ENCODE assay signal across 12 cellular contexts in genomic region chr17:81403671-81404534, GRCh38. TPM values are rescaled to one million over a fixed set of nuclear protein-coding genes. Genes with fewer than 3 reads are reported as not detected.
A peak's percentile ranks its signal among the peaks of the same experiment; 100 is the strongest.
DNase-seq lines count a peak whose midpoint lies in the region; ATAC-seq and TF ChIP-seq lines count a peak whose summit lies in the region.
"Had no signal": no experiment of that assay in that cellular context is flagged by ENCODE, and none has a peak within 500 bp of the region (broad histone marks: within the 10 kb centered on the region; RNA-seq: fewer than 3 reads in every experiment).

No MANE protein-coding gene starts in this region.

- H3K9me3 Mint-ChIP-seq in effector memory CD8-positive, alpha-beta T cell: no peaks in the 10 kb centered on the region

- peak overlapping the region; percentile 94 for H3K9ac ChIP-seq in mesenchymal stem cell (ENCODE audit: low read length)

- H3K4me3 ChIP-seq in choroid plexus epithelial cell (ENCODE audit: low read depth, low read length): peak overlapping the region; percentile 44
- peak overlapping the region in 1 of 2 experiments; percentile 72 for H3K4me3 ChIP-seq in mesenchymal stem cell (ENCODE audit: insufficient read depth in 1 of 2, low read depth in 1 of 2, low read length in 2 of 2)
- H3K4me3 ChIP-seq in thyroid gland (replicated peaks in 1 of 3): no peak overlapping the region
- H3K4me3 ChIP-seq: PC-9 had no signal

- no peak overlapping the region for H2BK5ac ChIP-seq in mesenchymal stem cell (ENCODE audit: low read depth, low read length, poor library complexity, severe bottlenecking)

- 83% methylated on average over 32 of the region's 39 CpGs for WGBS in mesenchymal stem cell
- WGBS in thyroid gland, 2 donors: 68 to 70% methylated on average over 39 of the region's 39 CpGs

- peak overlapping the region; percentile 15 to 81 for H3K4ac ChIP-seq in mesenchymal stem cell (ENCODE audit: low read depth in 1 of 2, low read length in 2 of 2)

- H3K36me3 ChIP-seq in mesenchymal stem cell (ENCODE audit: control insufficient read depth in 1 of 2, insufficient read depth in 2 of 2, low read depth in 1 of 2, low read length in 2 of 2): peaks cover 0 to 12% of the 10 kb centered on the region in 2 experiments
- no peaks in the 10 kb centered on the region for H3K36me3 ChIP-seq in thyroid gland

- H2AFZ ChIP-seq in mesenchymal stem cell (ENCODE audit: low read depth, low read length): no peak overlapping the region
- H2AFZ ChIP-seq: PC-9 had no signal

- no peak overlapping the region for H3K27ac Mint-ChIP-seq in effector memory CD8-positive, alpha-beta T cell

- no peak overlapping the region for H2BK15ac ChIP-seq in mesenchymal stem cell (ENCODE audit: low read depth, poor library complexity, severe bottlenecking)

- intact Hi-C loops in thyroid gland (cut with DNase I): no loop called here

- peaks cover 11% of the 10 kb centered on the region for H3K36me3 Mint-ChIP-seq in effector memory CD8-positive, alpha-beta T cell (ENCODE audit: insufficient read depth)

- no peak overlapping the region for H2BK120ac ChIP-seq in mesenchymal stem cell (ENCODE audit: low read depth, low read length)

- peaks cover 86 to 96% of the 10 kb centered on the region in 2 donors for H3K27me3 Mint-ChIP-seq in effector memory CD8-positive, alpha-beta T cell

- no peak overlapping the region for H3K14ac ChIP-seq in mesenchymal stem cell (ENCODE audit: low read length in 2 of 2)

- H3K4me1 ChIP-seq in mesenchymal stem cell (ENCODE audit: control insufficient read depth, insufficient read depth, low read depth, low read length) (peaks cover 66% of the 10 kb centered on the region), thyroid gland (peaks cover 52 to 67% of the 10 kb centered on the region in 2 donors)

- H3K18ac ChIP-seq in mesenchymal stem cell (ENCODE audit: low read depth in 1 of 2, low read length in 2 of 2): peak overlapping the region; percentile 58 to 79

- H4K91ac ChIP-seq in mesenchymal stem cell (ENCODE audit: low read length): peak overlapping the region; percentile 65

- peak overlapping the region; percentile 83 for H4K8ac ChIP-seq in mesenchymal stem cell (ENCODE audit: low read length)

- DNase-seq in NCI-H1048 (lab: John Stamatoyannopoulos, UW): peak; percentile 37
- peak; percentile 26 for DNase-seq in choroid plexus epithelial cell (ENCODE audit: low read depth)
- peak; percentile 51 for DNase-seq in mesenchymal stem cell
- DNase-seq in thyroid gland: no peak
- DNase-seq in activated CD4-positive, alpha-beta T cell treated with anti-CD3 and anti-CD28 coated beads, Interleukin-2, amount 50 U/mL, for 48 hours: no peak
- DNase-seq in effector memory CD8-positive, alpha-beta T cell: no peak
- DNase-seq in NCI-H1930 (lab: John Stamatoyannopoulos, UW): no peak
- DNase-seq: activated CD4-positive, alpha-beta T cell treated with anti-CD3 and anti-CD28 coated beads for 48 hours; GDM1; NCI-H1105 treated with DMSO at 0.1 percent for 48 hours; occipital lobe; PC-9 had no signal

- H2BK12ac ChIP-seq in mesenchymal stem cell (ENCODE audit: low read length in 2 of 2): peak overlapping the region; percentile 79 to 82

- TF ChIP-seq POLR2A in thyroid gland (IDR thresholded peaks at IDR 0.05): no peak

- H3K27ac ChIP-seq in mesenchymal stem cell (ENCODE audit: low read length, poor library complexity, severe bottlenecking) (no peak overlapping the region), thyroid gland (peak overlapping the region; percentile 79 to 99 (median 98))
- H3K27ac ChIP-seq: PC-9 had no signal

- no peaks in the 10 kb centered on the region for H3K27me3 ChIP-seq in mesenchymal stem cell (ENCODE audit: control insufficient read depth in 1 of 2, insufficient read depth in 1 of 2, low read length in 2 of 2)
- no peaks in the 10 kb centered on the region for H3K27me3 ChIP-seq in thyroid gland

- H3K4me2 ChIP-seq in mesenchymal stem cell (ENCODE audit: low read length, poor library complexity, severe bottlenecking): no peak overlapping the region
- H3K4me2 ChIP-seq: PC-9 had no signal

- peaks cover 33% of the 10 kb centered on the region for H3K79me1 ChIP-seq in mesenchymal stem cell (replicated peaks; ENCODE audit: low read length, poor library complexity, severe bottlenecking)

- H3K4me3 Mint-ChIP-seq in effector memory CD8-positive, alpha-beta T cell: no peak overlapping the region

- no peak for ATAC-seq in effector memory CD8-positive, alpha-beta T cell (replicated peaks)

- no peak overlapping the region for H3K23ac ChIP-seq in mesenchymal stem cell (ENCODE audit: low read length in 2 of 2)

- peaks cover 5 to 8% of the 10 kb centered on the region in 2 donors for H3K4me1 Mint-ChIP-seq in effector memory CD8-positive, alpha-beta T cell (ENCODE audit: low read depth in 2 of 2)

- no peak for TF ChIP-seq CTCF in choroid plexus epithelial cell (conservative IDR thresholded peaks at IDR 0.05; ENCODE audit: low read depth, low read length)
- no peak for TF ChIP-seq CTCF in thyroid gland (IDR thresholded peaks at IDR 0.05)

- peak overlapping the region; percentile 10 for H2AK5ac ChIP-seq in mesenchymal stem cell (ENCODE audit: low read length, severe bottlenecking)

- H3K9me3 ChIP-seq in mesenchymal stem cell (ENCODE audit: control insufficient read depth, low read length) (no peaks in the 10 kb centered on the region), thyroid gland (no peaks in the 10 kb centered on the region)

RNA-seq across cellular contexts. Expression of gene BAHCC1, which starts 8.6 kb away (rescaled TPM):
- 8.3 TPM for polyA plus RNA-seq in mesenchymal stem cell (2013, experiment 1 of 2)
- polyA plus RNA-seq in mesenchymal stem cell (2013, experiment 2 of 2): 8.6 TPM
- 10 to 100 TPM; 13.7 to 33.7 (median 23.9) TPM for total RNA-seq in thyroid gland

Comparison
In these comparisons a context has a peak if more than half of its experiments do, and no peak if none do; other contexts are left out.
1. DNase-seq: peak in NCI-H1048 (single experiment), choroid plexus epithelial cell (single experiment) and mesenchymal stem cell (single experiment); none in thyroid gland (0 of 2), activated CD4-positive, alpha-beta T cell treated with anti-CD3 and anti-CD28 coated beads, Interleukin-2, amount 50 U/mL, for 48 hours (0 of 2), effector memory CD8-positive, alpha-beta T cell (0 of 3) and NCI-H1930 (0 of 2).